ENCODE assay signal across 9 cellular contexts in the genomic region with DNA sequence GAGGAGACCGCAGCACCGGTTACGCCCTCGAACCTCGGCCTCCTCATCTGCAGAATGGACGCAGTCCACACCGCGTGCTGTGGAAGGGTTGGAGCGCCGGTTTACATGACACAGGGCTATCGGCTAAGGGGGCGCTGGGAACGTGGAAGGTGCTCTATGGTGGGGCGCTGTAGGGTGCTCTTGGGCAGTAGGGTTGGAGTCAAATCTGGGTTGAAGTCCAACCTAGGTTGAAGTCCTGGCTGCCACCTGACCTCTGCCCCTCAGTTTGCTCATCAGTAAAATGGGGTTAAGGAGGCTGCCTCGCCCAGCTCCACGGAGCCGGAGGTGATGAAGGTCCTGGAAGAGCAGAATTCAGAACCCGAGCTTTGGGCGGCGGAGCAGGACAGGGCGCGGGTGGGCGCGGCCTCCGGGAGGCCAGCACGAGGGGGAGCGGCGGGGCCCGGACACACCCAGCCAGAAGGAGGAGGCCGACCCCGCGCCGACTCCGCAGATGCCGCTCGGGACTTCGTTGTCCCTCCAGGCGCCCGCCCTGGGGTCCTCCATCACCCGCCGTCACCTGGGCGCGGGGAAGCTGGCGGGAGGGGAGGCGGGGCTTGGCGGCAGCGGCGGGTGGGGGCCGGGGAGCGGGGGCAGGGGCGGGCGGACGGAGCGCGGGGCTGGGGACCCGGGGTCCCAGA. TPM values are rescaled to one million over a fixed set of nuclear protein-coding genes. Genes with fewer than 3 reads are reported as not detected.
DNase-seq lines count a peak whose midpoint lies in the region; ATAC-seq, FAIRE-seq and TF ChIP-seq lines count a peak whose summit lies in the region.
"Had no signal": no experiment of that assay in that cellular context is flagged by ENCODE, and none has a peak within 500 bp of the region (broad histone marks: within the 10 kb centered on the region; RNA-seq: fewer than 3 reads in every experiment).

No MANE protein-coding gene starts in this region.

- DNase-seq in activated naive CD4-positive, alpha-beta T cell treated with Interleukin-2 at 50 U/mL for 16 hours, result no peak
- DNase-seq in activated naive CD8-positive, alpha-beta T cell treated with anti-CD3 and anti-CD28 coated beads for 36 hours, result no peak
- DNase-seq in HepG2 (ENCODE audit: low spot score) (no peak), urothelium cell line (ENCODE audit: low spot score) (peak; percentile 66), mucosa of descending colon (no peak), OCI-LY7 (ENCODE audit: low spot score) (no peak), GM19238 (ENCODE audit: insufficient read length, low spot score) (no peak)
- DNase-seq: DMS79 treated with DMSO at 0.1 percent for 48 hours had no signal

- H3K27ac Mint-ChIP-seq in activated naive CD4-positive, alpha-beta T cell treated with anti-CD3 and anti-CD28 coated beads, Interleukin-2, amount 50 U/mL, for 24 hours, result no peak overlapping the region
- H3K27ac Mint-ChIP-seq in activated naive CD8-positive, alpha-beta T cell treated with anti-CD3 and anti-CD28 coated beads for 36 hours, result peak overlapping the region; percentile 38

- no peak overlapping the region for H3K4me3 ChIP-seq in HepG2 (replicated peaks in 1 of 3; ENCODE audit: insufficient read depth in 1 of 3, low read depth in 2 of 3, low read length in 3 of 3)
- H3K4me3 ChIP-seq in mucosa of descending colon, result no peak overlapping the region
- H3K4me3 ChIP-seq in OCI-LY7 (ENCODE audit: low read depth, low read length, poor library complexity, severe bottlenecking), result no peak overlapping the region

- no peak for TF ChIP-seq EP300 in HepG2 (IDR thresholded peaks at IDR 0.05; ENCODE audit: low read depth in 2 of 2, low read length in 2 of 2)
- TF ChIP-seq EP300 in HepG2 (CRISPR knock-in tag; IDR thresholded peaks at IDR 0.05; ENCODE audit: borderline replicate concordance), result no peak

- no peak overlapping the region for H3K27ac ChIP-seq in HepG2 (ENCODE audit: extremely low read length, insufficient read depth, low read length)
- H3K27ac ChIP-seq in OCI-LY7 (ENCODE audit: low read depth, low read length, poor library complexity, severe bottlenecking), result no peak overlapping the region

- TF ChIP-seq POLR2A in HepG2 (IDR thresholded peaks at IDR 0.05; ENCODE audit: insufficient read depth in 1 of 2, low read depth in 2 of 2, low read length in 2 of 2), result no peak

- H3K9ac ChIP-seq in HepG2 (ENCODE audit: insufficient read depth, low read depth, low read length), result no peak overlapping the region

- H3K4me1 Mint-ChIP-seq in activated naive CD4-positive, alpha-beta T cell treated with anti-CD3 and anti-CD28 coated beads, Interleukin-2, amount 50 U/mL, for 24 hours, result peaks cover 17% of the 10 kb centered on the region
- peaks cover 5% of the 10 kb centered on the region for H3K4me1 Mint-ChIP-seq in activated naive CD8-positive, alpha-beta T cell treated with anti-CD3 and anti-CD28 coated beads for 36 hours

- no peaks in the 10 kb centered on the region for H3K9me3 Mint-ChIP-seq in activated naive CD4-positive, alpha-beta T cell treated with anti-CD3 and anti-CD28 coated beads, Interleukin-2, amount 50 U/mL, for 24 hours
- no peaks in the 10 kb centered on the region for H3K9me3 Mint-ChIP-seq in activated naive CD8-positive, alpha-beta T cell treated with anti-CD3 and anti-CD28 coated beads for 36 hours

- H3K9me2 ChIP-seq in OCI-LY7 (ENCODE audit: insufficient read depth, low read length), result no peaks in the 10 kb centered on the region

- H4K20me1 ChIP-seq in HepG2 (ENCODE audit: insufficient read depth, low read length) (no peaks in the 10 kb centered on the region; the same call in 1 of the 2 replicates), OCI-LY7 (ENCODE audit: insufficient read depth, low read length) (no peaks in the 10 kb centered on the region)

- H3K4me1 ChIP-seq in HepG2 (ENCODE audit: insufficient read depth, low read length) (peaks cover 20% of the 10 kb centered on the region), mucosa of descending colon (ENCODE audit: low read depth) (peaks cover 11% of the 10 kb centered on the region), OCI-LY7 (ENCODE audit: insufficient read depth, low read length, poor library complexity, severe bottlenecking) (no peaks in the 10 kb centered on the region)

- no peaks in the 10 kb centered on the region for H3K36me3 Mint-ChIP-seq in activated naive CD4-positive, alpha-beta T cell treated with anti-CD3 and anti-CD28 coated beads, Interleukin-2, amount 50 U/mL, for 24 hours
- H3K36me3 Mint-ChIP-seq in activated naive CD8-positive, alpha-beta T cell treated with anti-CD3 and anti-CD28 coated beads for 36 hours, result no peaks in the 10 kb centered on the region

- POLR2A ChIA-PET in HepG2 (lab: Yijun Ruan, JAX) (no interaction called here), OCI-LY7 (lab: Charles Lee) (no interaction called here)

- peaks cover 29% of the 10 kb centered on the region for H3K27me3 Mint-ChIP-seq in activated naive CD4-positive, alpha-beta T cell treated with anti-CD3 and anti-CD28 coated beads, Interleukin-2, amount 50 U/mL, for 24 hours
- peaks cover 53% of the 10 kb centered on the region for H3K27me3 Mint-ChIP-seq in activated naive CD8-positive, alpha-beta T cell treated with anti-CD3 and anti-CD28 coated beads for 36 hours

- no peaks in the 10 kb centered on the region for H3K36me3 ChIP-seq in HepG2 (replicated peaks in 1 of 2; ENCODE audit: control insufficient read depth in 1 of 2, insufficient read depth in 2 of 2, low read length in 2 of 2)
- no peaks in the 10 kb centered on the region for H3K36me3 ChIP-seq in mucosa of descending colon (ENCODE audit: low read depth)
- no peaks in the 10 kb centered on the region for H3K36me3 ChIP-seq in OCI-LY7 (ENCODE audit: insufficient read depth, low read length)

- no peak for TF ChIP-seq RAD21 in HepG2 (CRISPR knock-in tag; IDR thresholded peaks at IDR 0.05)

- TF ChIP-seq CTCF in HepG2 (CRISPR knock-in tag; IDR thresholded peaks at IDR 0.05) (no peak), mucosa of descending colon (IDR thresholded peaks at IDR 0.05) (no peak), OCI-LY7 (conservative IDR thresholded peaks at IDR 0.05; ENCODE audit: low read length) (no peak)

- BruUV-seq in HepG2 (replicated peaks; lab: Mats Ljungman, UMichigan), result no TSS peak
- BruUV-seq in OCI-LY7 (replicated peaks; lab: Mats Ljungman, UMichigan), result no TSS peak

- H3K27me3 ChIP-seq in HepG2 (ENCODE audit: control insufficient read depth in 1 of 2, insufficient read depth in 2 of 2, low read length in 2 of 2), result peaks cover 11 to 52% of the 10 kb centered on the region in 2 experiments

- no peak for FAIRE-seq in HepG2 (lab: Jason Lieb, UNC)
- FAIRE-seq in urothelium cell line (lab: Jason Lieb, UNC), result peak; percentile 30

- no peak overlapping the region for H3K4me2 ChIP-seq in HepG2 (ENCODE audit: low read depth, low read length)
- H3K4me2 ChIP-seq in OCI-LY7 (ENCODE audit: low read length), result no peak overlapping the region

- H3K4me3 Mint-ChIP-seq in activated naive CD4-positive, alpha-beta T cell treated with anti-CD3 and anti-CD28 coated beads, Interleukin-2, amount 50 U/mL, for 24 hours, result peak overlapping the region; percentile 83
- peak overlapping the region; percentile 78 for H3K4me3 Mint-ChIP-seq in activated naive CD8-positive, alpha-beta T cell treated with anti-CD3 and anti-CD28 coated beads for 36 hours

- CTCF ChIA-PET in HepG2 (lab: Yijun Ruan, JAX; ENCODE audit: low intra/inter-chr PET ratio, low total read pairs), result no interaction called here
- CTCF ChIA-PET in OCI-LY7 (lab: Charles Lee; ENCODE audit: unreplicated experiment), result interaction anchor here (0.5 kb wide), 1 partner anchor 9 kb away, joined by 3 read pairs; no protein-coding TSS in a partner anchor

- H2AFZ ChIP-seq in HepG2 (ENCODE audit: low read length) (no peak overlapping the region), OCI-LY7 (ENCODE audit: low read length) (no peak overlapping the region)

- WGBS in HepG2 (ENCODE audit: low lambda C conversion rate), result 68% methylated on average over 47 of the region's 56 CpGs

- in situ Hi-C loops in HepG2 (cut with HindIII; ENCODE audit: extremely low pct_ligation_motif_present, low pct_unique_long_range_greater_than_20kb), result no loop called here

- H3K9me3 ChIP-seq in HepG2 (ENCODE audit: low read length), result no peaks in the 10 kb centered on the region
- H3K9me3 ChIP-seq in mucosa of descending colon, result no peaks in the 10 kb centered on the region
- no peaks in the 10 kb centered on the region for H3K9me3 ChIP-seq in OCI-LY7 (ENCODE audit: low read length)

- ATAC-seq in HepG2 (no peak), mucosa of descending colon (no peak)

- H3K79me2 ChIP-seq in HepG2 (ENCODE audit: insufficient read depth, low read length), result no peaks in the 10 kb centered on the region
- no peaks in the 10 kb centered on the region for H3K79me2 ChIP-seq in OCI-LY7 (ENCODE audit: insufficient read depth, low read depth, low read length)

- intact Hi-C loops in HepG2 (cut with micrococcal nuclease; ENCODE audit: unreplicated experiment), result loop anchor here (5.0 kb wide), 1 partner anchor 155 kb away; no protein-coding TSS in a partner anchor
- intact Hi-C loops in mucosa of descending colon (cut with DNase I, micrococcal nuclease), result no loop called here
- intact Hi-C loops in OCI-LY7 (cut with micrococcal nuclease; ENCODE audit: unreplicated experiment), result no loop called here

RNA-seq across cellular contexts. Expression of gene GAREM2, which starts 0.6 kb away (rescaled TPM):
- 1 to 10 TPM; 2.1 to 2.7 TPM for total RNA-seq in activated naive CD8-positive, alpha-beta T cell treated with anti-CD3 and anti-CD28 coated beads for 36 hours
- total RNA-seq in HepG2 (2016; rRNA removed; fragmentation: Illumina TruSeq; extraction: Trizol) (0.31 and 0.38 TPM in 2 replicates), mucosa of descending colon (1 to 10 TPM; 4.0 to 8.8 (median 6.7) TPM), OCI-LY7 (2022) (0.11 TPM in 1 of 2 replicates, not detected in the other)
- 0.10 and 0.18 TPM in 2 replicates for total RNA-seq in HepG2 (2016; cell fraction: cytosol; rRNA removed; fragmentation: Illumina TruSeq; extraction: Trizol; ENCODE audit: low read depth)
- 0.35 and 0.36 TPM in 2 replicates for total RNA-seq in HepG2 (2016; cell fraction: insoluble cytoplasmic fraction; rRNA removed; fragmentation: Illumina TruSeq; extraction: Trizol)
- total RNA-seq in HepG2 (2016; cell fraction: membrane; rRNA removed; fragmentation: Illumina TruSeq; extraction: Trizol), result 0.55 and 0.62 TPM in 2 replicates
- 0.28 and 0.94 TPM in 2 replicates for total RNA-seq in HepG2 (2016; cell fraction: nucleus; rRNA removed; fragmentation: Illumina TruSeq; extraction: Trizol)
- polyA plus RNA-seq in HepG2 (2011; rRNA removed), result 0.29 and 0.37 TPM in 2 replicates
- polyA plus RNA-seq in HepG2 (2011; cell fraction: cytosol; rRNA removed), result 0.25 and 0.29 TPM in 2 replicates
- polyA plus RNA-seq in HepG2 (2011; cell fraction: nucleus; rRNA removed), result 0.54 and 0.56 TPM in 2 replicates
- 0.31 and 0.47 TPM in 2 replicates for polyA plus RNA-seq in HepG2 (2012)
- polyA plus RNA-seq in HepG2 (2016; cell fraction: cytosol; fragmentation: Illumina TruSeq; extraction: Trizol; ENCODE audit: low read depth), result 0.35 and 0.49 TPM in 2 replicates
- polyA plus RNA-seq in HepG2 (2016; cell fraction: insoluble cytoplasmic fraction; fragmentation: Illumina TruSeq; extraction: Trizol; ENCODE audit: low read depth), result 0.88 and 1.2 TPM in 2 replicates
- 0.48 and 0.61 TPM in 2 replicates for polyA plus RNA-seq in HepG2 (2016; cell fraction: membrane; fragmentation: Illumina TruSeq; extraction: Trizol; ENCODE audit: low read depth)
- 0.59 and 1.1 TPM in 2 replicates for polyA plus RNA-seq in HepG2 (2016; cell fraction: nucleus; fragmentation: Illumina TruSeq; extraction: Trizol; ENCODE audit: insufficient read depth, low read depth)
- polyA minus RNA-seq in HepG2 (2011; rRNA and poly(A)+ RNA removed; ENCODE audit: low replicate concordance), result 1.0 TPM in 1 of 2 replicates, not detected in the other
- 0.35 and 1.1 TPM in 2 replicates for polyA minus RNA-seq in HepG2 (2011; cell fraction: cytosol; rRNA and poly(A)+ RNA removed)
- 0.25 and 0.26 TPM in 2 replicates for polyA minus RNA-seq in HepG2 (2011; cell fraction: nucleus; rRNA and poly(A)+ RNA removed)
- not detected in 2 replicates for total RNA-seq in OCI-LY7 (2014; rRNA removed; shearing (Covaris generic))
